8 cellular contexts compared by ENCODE assay signal in the genomic region with DNA sequence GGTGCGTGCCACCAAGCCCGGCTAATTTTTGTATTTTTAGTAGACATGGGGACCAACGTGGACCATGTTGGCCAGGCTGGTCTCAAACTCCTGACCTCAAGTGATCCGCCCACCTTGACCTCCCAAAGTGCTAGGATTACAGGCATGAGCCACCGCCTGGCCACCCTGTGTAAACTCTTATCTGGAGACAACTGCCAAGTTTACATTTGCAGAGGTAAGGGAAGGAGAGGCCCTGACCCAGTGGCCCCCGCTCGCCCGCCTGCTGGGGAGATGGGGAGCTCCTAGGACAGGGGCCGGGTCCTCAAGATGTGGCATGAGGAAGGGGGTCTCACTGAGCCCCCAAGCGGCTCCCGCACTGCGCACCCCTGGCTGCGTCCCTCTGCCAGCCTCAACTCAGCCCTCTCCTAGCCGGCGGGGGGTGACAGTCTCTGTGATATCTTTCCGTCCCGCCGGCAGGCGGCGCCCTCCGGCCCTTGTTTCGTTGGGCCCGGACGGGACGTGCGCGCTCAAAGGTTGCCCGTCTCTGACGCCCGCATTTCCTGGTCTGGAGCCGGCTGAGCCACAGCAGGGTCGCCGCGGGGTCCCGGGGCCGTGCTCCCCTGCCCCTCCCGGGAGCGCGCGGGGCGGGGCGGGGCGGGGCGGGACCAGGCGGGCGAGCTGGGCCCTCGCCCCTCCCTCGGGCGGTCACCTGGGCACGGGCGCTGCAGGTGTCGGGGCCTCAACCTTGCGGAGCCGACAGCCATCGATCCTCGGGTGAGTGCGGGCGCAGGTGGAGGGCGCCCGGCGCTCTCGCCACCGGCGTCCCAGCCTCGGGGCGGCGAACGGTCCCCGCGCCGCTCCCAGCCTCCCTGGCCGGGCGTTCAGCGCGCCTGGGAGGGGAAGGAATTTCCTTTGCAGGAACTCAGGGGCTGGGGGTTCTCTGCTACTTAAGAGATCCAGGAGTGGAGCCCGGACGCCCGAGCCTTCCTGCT. TPM values are rescaled to one million over a fixed set of nuclear protein-coding genes. Genes with fewer than 3 reads are reported as not detected.
DNase-seq lines count a peak whose midpoint lies in the region; ATAC-seq and TF ChIP-seq lines count a peak whose summit lies in the region.

A gene with protein sequence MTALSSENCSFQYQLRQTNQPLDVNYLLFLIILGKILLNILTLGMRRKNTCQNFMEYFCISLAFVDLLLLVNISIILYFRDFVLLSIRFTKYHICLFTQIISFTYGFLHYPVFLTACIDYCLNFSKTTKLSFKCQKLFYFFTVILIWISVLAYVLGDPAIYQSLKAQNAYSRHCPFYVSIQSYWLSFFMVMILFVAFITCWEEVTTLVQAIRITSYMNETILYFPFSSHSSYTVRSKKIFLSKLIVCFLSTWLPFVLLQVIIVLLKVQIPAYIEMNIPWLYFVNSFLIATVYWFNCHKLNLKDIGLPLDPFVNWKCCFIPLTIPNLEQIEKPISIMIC (plus strand): TSS at position 533 of the 971 bp plus-strand sequence. CDS start 45,978 bp downstream, outside the sequence.

- DNase-seq in ACHN (peak; percentile 70), NCI-H2029 treated with DMSO at 0.1 percent for 48 hours (lab: John Stamatoyannopoulos, UW) (peak; percentile 28), left colon (peak; percentile 93 to 94)
- peak; percentile 67 to 68 for DNase-seq in central memory CD8-positive, alpha-beta T cell (ENCODE audit: low spot score in 2 of 2)
- peak; percentile 83 to 89 for DNase-seq in stimulated activated CD4-positive, alpha-beta T cell treated with anti-CD3 and anti-CD28 coated beads, Interleukin-2, amount 100 ng/mL, for 48 hours

- intact Hi-C loops in left colon (cut with DNase I, micrococcal nuclease) = no loop called here

- peak; percentile 69 for TF ChIP-seq CTCF in WI38 (IDR thresholded peaks at IDR 0.05; ENCODE audit: low read depth, low read length)

- no peaks in the 10 kb centered on the region for H3K27me3 Mint-ChIP-seq in central memory CD8-positive, alpha-beta T cell

- no peaks in the 10 kb centered on the region for H3K9me3 Mint-ChIP-seq in central memory CD8-positive, alpha-beta T cell

- in situ Hi-C loops in ACHN (cut with HindIII; ENCODE audit: low pct_ligation_motif_present, low pct_unique_long_range_greater_than_20kb, low sequenced_read_pairs) = no loop called here

- peak within 1 kb of the TSS; percentile 67 for H3K27ac Mint-ChIP-seq in central memory CD8-positive, alpha-beta T cell (ENCODE audit: low read depth)

- H3K4me1 Mint-ChIP-seq in central memory CD8-positive, alpha-beta T cell = peaks cover 24% of the 10 kb centered on the region

- peak within 1 kb of the TSS; percentile 78 for H3K4me3 Mint-ChIP-seq in central memory CD8-positive, alpha-beta T cell

- H3K36me3 Mint-ChIP-seq in central memory CD8-positive, alpha-beta T cell (ENCODE audit: insufficient read depth) = peaks cover 7% of the 10 kb centered on the region

- H3K4me3 ChIP-seq in WI38 (ENCODE audit: low read depth, low read length) = peak within 1 kb of the TSS; percentile 47

- ATAC-seq in GM18517 (IDR thresholded peaks at IDR 0.05; ENCODE audit: unreplicated experiment) (peak; percentile 77), HG02981 (IDR thresholded peaks at IDR 0.05; ENCODE audit: unreplicated experiment) (peak; percentile 83), left colon (peak; percentile 82)
- ATAC-seq in central memory CD8-positive, alpha-beta T cell (replicated peaks; ENCODE audit: extremely low read depth, poor library complexity, severe bottlenecking) = peak; percentile 78

RNA-seq across cellular contexts. Expression of the gene that starts here (rescaled TPM):
- total RNA-seq in left colon = 10 to 100 TPM; 65.7 to 82.6 TPM

Comparison
In these comparisons a context has a peak if more than half of its experiments do, and no peak if none do; other contexts are left out.
1. Peak in every context shown above with its lines: DNase-seq, ATAC-seq and H3K4me3 ChIP-seq.
2. DNase-seq: peak in every context shown above with its lines; median percentile 94 in left colon; 86 in stimulated activated CD4-positive, alpha-beta T cell treated with anti-CD3 and anti-CD28 coated beads, Interleukin-2, amount 100 ng/mL, for 48 hours; 70 in ACHN; 68 in central memory CD8-positive, alpha-beta T cell; 28 in NCI-H2029 treated with DMSO at 0.1 percent for 48 hours.